ENCODE assay signal across 12 cellular contexts in the genomic region with DNA sequence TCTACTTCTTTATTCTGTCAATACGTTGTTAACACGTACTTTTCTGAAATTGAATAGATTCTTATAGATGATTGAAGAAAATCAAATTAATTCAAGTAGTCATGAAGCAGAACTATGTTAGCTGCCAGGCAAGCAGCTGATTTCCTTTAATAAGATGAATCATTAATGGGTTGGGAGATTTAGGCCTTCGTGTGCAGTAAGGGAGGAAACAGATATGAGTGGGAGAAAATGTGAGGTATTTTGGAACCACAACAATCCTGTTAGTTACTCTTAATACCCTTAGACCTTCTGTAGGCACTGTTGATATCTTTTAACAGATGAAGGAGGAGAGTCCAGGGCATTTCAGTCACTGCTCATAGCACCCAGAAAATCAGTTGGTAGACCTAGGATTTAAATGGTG.
A peak's percentile ranks its signal among the peaks of the same experiment; 100 is the strongest.
DNase-seq lines count a peak whose midpoint lies in the region; TF ChIP-seq lines count a peak whose summit lies in the region.
"Had no signal": no experiment of that assay in that cellular context is flagged by ENCODE, and none has a peak within 500 bp of the region (broad histone marks: within the 10 kb centered on the region; RNA-seq: fewer than 3 reads in every experiment).

No MANE protein-coding gene starts in this region.

- DNase-seq in AG08396 (ENCODE audit: low spot score) (peak; percentile 41), Kasumi-1 (lab: John Stamatoyannopoulos, UW) (peak; percentile 69), cardiac fibroblast (ENCODE audit: low read depth in 2 of 2) (peak; percentile 77 to 86), mesothelial cell of epicardium (ENCODE audit: low spot score in 2 of 2, unreplicated experiment in 2 of 2) (no peak), NCI-H2171 (lab: John Stamatoyannopoulos, UW) (no peak), NCI-H128 (lab: John Stamatoyannopoulos, UW; ENCODE audit: unreplicated experiment) (no peak), NCI-H526 (lab: John Stamatoyannopoulos, UW) (no peak), dorsolateral prefrontal cortex (no peak)
- DNase-seq: activated T-cell treated with anti-CD3 and anti-CD28 coated beads, Interleukin-2, amount 50 U/mL, for 48 hours; mucosa of descending colon; NCI-H510A; stimulated activated CD4-positive, alpha-beta T cell treated with anti-CD3 and anti-CD28 coated beads, Interleukin-4, amount 100 ng/mL, for 24 hours had no signal

- H3K27me3 ChIP-seq in dorsolateral prefrontal cortex, result no peaks in the 10 kb centered on the region

- no peak overlapping the region for H3K4me3 Mint-ChIP-seq in mesothelial cell of epicardium

- peaks cover 9% of the 10 kb centered on the region for H3K4me1 Mint-ChIP-seq in mesothelial cell of epicardium

- H3K27me3 Mint-ChIP-seq in mesothelial cell of epicardium (ENCODE audit: low read depth), result no peaks in the 10 kb centered on the region

- intact Hi-C loops in dorsolateral prefrontal cortex (cut with DNase I), result no loop called here

- H3K36me3 Mint-ChIP-seq in mesothelial cell of epicardium, result peaks cover 4% of the 10 kb centered on the region

- TF ChIP-seq CTCF in cardiac fibroblast (IDR thresholded peaks at IDR 0.05; ENCODE audit: low read depth, low read length) (no peak), mesothelial cell of epicardium (IDR thresholded peaks at IDR 0.05; ENCODE audit: unreplicated experiment) (no peak), dorsolateral prefrontal cortex (IDR thresholded peaks at IDR 0.05 in 54 of 56, conservative IDR thresholded peaks at IDR 0.05 in 2 of 56; ENCODE audit: low read depth in 1 of 56, partially characterized antibody in 56 of 56) (no peak)

- peak overlapping the region in 1 of 59 donors; percentile 1 for H3K27ac ChIP-seq in dorsolateral prefrontal cortex

- no peaks in the 10 kb centered on the region for H3K9me3 Mint-ChIP-seq in mesothelial cell of epicardium

- peak overlapping the region; percentile 55 for H3K27ac Mint-ChIP-seq in mesothelial cell of epicardium

- no peak overlapping the region for H3K4me3 ChIP-seq in cardiac fibroblast (replicated peaks in 1 of 2; ENCODE audit: low read depth in 2 of 2, low read length in 2 of 2)
- H3K4me3 ChIP-seq in dorsolateral prefrontal cortex, result no peak overlapping the region
- H3K4me3 ChIP-seq: mucosa of descending colon had no signal

Comparison
In these comparisons a context has a peak if more than half of its experiments do, and no peak if none do; other contexts are left out.
1. DNase-seq: peak in AG08396 (single experiment), Kasumi-1 (2 of 2) and cardiac fibroblast (2 of 2); none in mesothelial cell of epicardium (0 of 2), NCI-H2171 (single experiment), NCI-H128 (single experiment), NCI-H526 (0 of 2) and dorsolateral prefrontal cortex (0 of 10).